In the genomic region with DNA sequence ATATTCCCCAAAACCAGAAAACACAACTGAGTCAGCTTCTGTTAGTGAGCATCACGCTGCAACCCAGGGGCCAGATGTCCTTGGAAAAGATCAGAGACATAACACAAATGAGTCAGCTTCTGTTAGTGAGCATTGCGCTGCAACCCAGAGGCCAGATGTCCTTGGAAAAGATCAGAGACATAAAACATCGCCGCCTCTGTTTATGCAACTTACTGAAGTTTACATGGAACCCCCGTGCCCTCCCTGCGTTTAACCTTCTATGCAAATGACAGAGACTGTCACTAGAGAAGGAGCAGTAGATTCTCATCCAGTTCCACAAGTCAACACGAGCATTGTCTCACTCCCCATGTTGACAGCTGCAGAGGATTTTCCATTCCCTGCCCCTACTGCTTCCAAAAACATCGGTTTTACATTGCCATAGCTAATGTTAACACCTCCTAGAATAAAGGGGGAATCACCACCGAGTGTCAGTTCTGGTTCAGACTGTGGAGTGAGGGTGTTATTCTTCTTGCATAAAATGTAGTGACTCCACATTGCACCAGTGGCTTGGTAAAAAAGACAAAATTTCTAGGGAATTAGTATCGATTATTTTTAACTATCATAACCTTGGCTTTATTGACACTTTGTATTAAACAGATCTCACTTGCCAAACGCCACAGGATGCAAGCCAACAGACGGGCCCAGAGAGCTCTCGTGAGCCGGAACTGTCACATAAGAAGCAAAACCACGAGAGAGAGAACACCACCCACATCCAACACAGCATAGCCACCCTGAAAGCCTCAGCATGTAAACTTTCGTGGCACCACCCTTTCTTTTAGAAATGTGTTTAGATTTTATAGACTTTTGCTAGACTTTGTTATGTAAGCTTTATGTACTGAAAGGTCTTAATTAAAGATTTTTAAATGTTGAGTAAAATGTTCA, we compare ENCODE assay signal across 9 cellular contexts.
A peak's percentile ranks its signal among the peaks of the same experiment; 100 is the strongest.
DNase-seq lines count a peak whose midpoint lies in the region; ATAC-seq and TF ChIP-seq lines count a peak whose summit lies in the region.
"Had no signal": no experiment of that assay in that cellular context is flagged by ENCODE, and none has a peak within 500 bp of the region (broad histone marks: within the 10 kb centered on the region; RNA-seq: fewer than 3 reads in every experiment).

No MANE protein-coding gene starts in this region.

- H3K36me3 ChIP-seq in stomach smooth muscle (ENCODE audit: control insufficient read depth in 2 of 2, insufficient read depth in 2 of 2, low read length in 2 of 2): no peaks in the 10 kb centered on the region

- H3K27me3 ChIP-seq in foreskin keratinocyte (no peaks in the 10 kb centered on the region), stomach smooth muscle (ENCODE audit: control insufficient read depth in 1 of 2, insufficient read depth in 2 of 2, low read length in 2 of 2) (peaks cover 0 to under 1% of the 10 kb centered on the region in 2 donors)

- H3K4me1 ChIP-seq in foreskin keratinocyte (peaks cover 19% of the 10 kb centered on the region), stomach smooth muscle (ENCODE audit: control insufficient read depth, insufficient read depth, low read length) (peaks cover 6% of the 10 kb centered on the region)

- ATAC-seq in foreskin keratinocyte: peak; percentile 45
- ATAC-seq in HG03175 (IDR thresholded peaks at IDR 0.05; ENCODE audit: unreplicated experiment): no peak
- no peak for ATAC-seq in HG03135 (IDR thresholded peaks at IDR 0.05; ENCODE audit: unreplicated experiment)

- H3K9ac ChIP-seq in stomach smooth muscle (ENCODE audit: low read length in 2 of 2): no peak overlapping the region

- H3K4me3 ChIP-seq in stomach smooth muscle (ENCODE audit: low read length in 2 of 2): peak overlapping the region; percentile 1 to 3

- H3K9me3 ChIP-seq in stomach smooth muscle (ENCODE audit: control insufficient read depth in 2 of 2, low read length in 2 of 2): no peaks in the 10 kb centered on the region

- DNase-seq in DMS53 (lab: John Stamatoyannopoulos, UW): peak; percentile 21
- DNase-seq in DMS53 treated with DMSO at 0.1 percent for 48 hours (lab: John Stamatoyannopoulos, UW; ENCODE audit: unreplicated experiment): no peak
- peak; percentile 24 for DNase-seq in activated CD8-positive, alpha-beta memory T cell treated with anti-CD3 and anti-CD28 coated beads, Interleukin-2, amount 50 U/mL, for 1 hour (ENCODE audit: extremely low read depth)
- DNase-seq in foreskin keratinocyte: peak; percentile 41 to 45
- no peak for DNase-seq in NCI-H1105 treated with DMSO at 0.1 percent for 48 hours (lab: John Stamatoyannopoulos, UW)
- DNase-seq: 8988T had no signal

- no peak overlapping the region for H3K27ac ChIP-seq in foreskin keratinocyte
- no peak overlapping the region for H3K27ac ChIP-seq in stomach smooth muscle (ENCODE audit: low read length)

- no peak for TF ChIP-seq CTCF in foreskin keratinocyte (conservative IDR thresholded peaks at IDR 0.05)

Comparison
In these comparisons a context has a peak if more than half of its experiments do, and no peak if none do; other contexts are left out.
1. DNase-seq: peak in DMS53 (single experiment), activated CD8-positive, alpha-beta memory T cell treated with anti-CD3 and anti-CD28 coated beads, Interleukin-2, amount 50 U/mL, for 1 hour (single experiment) and foreskin keratinocyte (2 of 2); none in DMS53 treated with DMSO at 0.1 percent for 48 hours (single experiment) and NCI-H1105 treated with DMSO at 0.1 percent for 48 hours (single experiment).